In genomic region chr2:190718652-190719526, GRCh38 we compare ENCODE assay signal across 7 cellular contexts.
A peak's percentile ranks its signal among the peaks of the same experiment; 100 is the strongest.
DNase-seq lines count a peak whose midpoint lies in the region; ATAC-seq and TF ChIP-seq lines count a peak whose summit lies in the region.

No MANE protein-coding gene starts in this region.

- H3K36me3 ChIP-seq in body of pancreas (replicated peaks in 1 of 2; ENCODE audit: insufficient read depth in 1 of 2, low read depth in 2 of 2), result no peaks in the 10 kb centered on the region
- no peaks in the 10 kb centered on the region for H3K36me3 ChIP-seq in naive thymus-derived CD4-positive, alpha-beta T cell (ENCODE audit: control insufficient read depth in 2 of 3, insufficient read depth in 3 of 3, low read length in 3 of 3)

- H3K9me3 ChIP-seq in body of pancreas, result no peaks in the 10 kb centered on the region
- H3K9me3 ChIP-seq in naive thymus-derived CD4-positive, alpha-beta T cell (ENCODE audit: control insufficient read depth in 2 of 3, low read length in 3 of 3), result no peaks in the 10 kb centered on the region

- H3K4me3 Mint-ChIP-seq in naive thymus-derived CD4-positive, alpha-beta T cell, result no peak overlapping the region

- intact Hi-C loops in body of pancreas (cut with DNase I) (no loop called here), dorsolateral prefrontal cortex (cut with DNase I) (no loop called here)
- intact Hi-C loops in naive thymus-derived CD4-positive, alpha-beta T cell (cut with micrococcal nuclease), result no loop called here

- peak overlapping the region in 1 of 9 donors; percentile 45 for H3K27ac Mint-ChIP-seq in naive thymus-derived CD4-positive, alpha-beta T cell

- no peaks in the 10 kb centered on the region for H3K27me3 Mint-ChIP-seq in naive thymus-derived CD4-positive, alpha-beta T cell

- WGBS in body of pancreas, 2 donors, result 35 to 39% methylated on average over 7 of the region's 7 CpGs

- TF ChIP-seq CTCF in body of pancreas (IDR thresholded peaks at IDR 0.05) (no peak), dorsolateral prefrontal cortex (IDR thresholded peaks at IDR 0.05 in 54 of 56, conservative IDR thresholded peaks at IDR 0.05 in 2 of 56; ENCODE audit: low read depth in 1 of 56, partially characterized antibody in 56 of 56) (no peak)

- POLR2A ChIA-PET in naive thymus-derived CD4-positive, alpha-beta T cell (lab: Charles Lee), result no interaction called here

- CTCF ChIA-PET in naive thymus-derived CD4-positive, alpha-beta T cell (lab: Charles Lee), result no interaction called here

- TF ChIP-seq POLR2A in body of pancreas (IDR thresholded peaks at IDR 0.05), result no peak

- H3K4me3 ChIP-seq in body of pancreas (no peak overlapping the region), dorsolateral prefrontal cortex (no peak overlapping the region)
- no peak overlapping the region for H3K4me3 ChIP-seq in naive thymus-derived CD4-positive, alpha-beta T cell (ENCODE audit: low read length)

- H3K4me1 ChIP-seq in body of pancreas, result peaks cover 3% of the 10 kb centered on the region
- peaks cover 0 to 8% of the 10 kb centered on the region in 2 donors for H3K4me1 ChIP-seq in naive thymus-derived CD4-positive, alpha-beta T cell (ENCODE audit: control insufficient read depth in 2 of 2, insufficient read depth in 2 of 2, low read length in 2 of 2)

- H3K27ac ChIP-seq in body of pancreas (peak overlapping the region in 2 of 4 donors; percentile 37 to 39), dorsolateral prefrontal cortex (no peak overlapping the region)
- no peak overlapping the region for H3K27ac ChIP-seq in naive thymus-derived CD4-positive, alpha-beta T cell (ENCODE audit: low read depth, low read length)

- DNase-seq in NCI-H69 (lab: John Stamatoyannopoulos, UW), result peak; percentile 79
- DNase-seq in body of pancreas, result peak; percentile 26 to 69 (median 34)
- peak in 1 of 9 donors; percentile 68 for DNase-seq in naive thymus-derived CD4-positive, alpha-beta T cell
- DNase-seq in cerebellar nuclear complex (lab: John Stamatoyannopoulos, UW), result no peak
- DNase-seq in dorsolateral prefrontal cortex, result no peak

- peaks cover 0 to 31% (median 16%) of the 10 kb centered on the region in 7 donors for H3K4me1 Mint-ChIP-seq in naive thymus-derived CD4-positive, alpha-beta T cell

- H3K9me3 Mint-ChIP-seq in naive thymus-derived CD4-positive, alpha-beta T cell, result no peaks in the 10 kb centered on the region

- no peaks in the 10 kb centered on the region for H3K27me3 ChIP-seq in body of pancreas
- no peaks in the 10 kb centered on the region for H3K27me3 ChIP-seq in naive thymus-derived CD4-positive, alpha-beta T cell (ENCODE audit: control insufficient read depth in 2 of 2, insufficient read depth in 2 of 2, low read length in 2 of 2)
- no peaks in the 10 kb centered on the region for H3K27me3 ChIP-seq in dorsolateral prefrontal cortex

- ATAC-seq in GM18517 (IDR thresholded peaks at IDR 0.05; ENCODE audit: unreplicated experiment) (peak; percentile 61), HG02571 (IDR thresholded peaks at IDR 0.05; ENCODE audit: unreplicated experiment) (peak; percentile 69), body of pancreas (peak; percentile 91)
- ATAC-seq in naive thymus-derived CD4-positive, alpha-beta T cell, result peak; percentile 29

- H3K36me3 Mint-ChIP-seq in naive thymus-derived CD4-positive, alpha-beta T cell, result no peaks in the 10 kb centered on the region

Comparison
In these comparisons a context has a peak if more than half of its experiments do, and no peak if none do; other contexts are left out.
1. ATAC-seq: peak in every context shown above with its lines; median percentile 91 in body of pancreas; 69 in HG02571; 61 in GM18517; 29 in naive thymus-derived CD4-positive, alpha-beta T cell.
2. DNase-seq: peak in NCI-H69 (single experiment) and body of pancreas (4 of 4); none in cerebellar nuclear complex (0 of 2) and dorsolateral prefrontal cortex (0 of 10).